ENCODE assay signal across 2 cellular contexts in genomic region chr10:35808344-35808743, GRCh38.
TF ChIP-seq lines count a peak whose summit lies in the region.

No MANE protein-coding gene starts in this region.

TF ChIP-seq in GM12878, 131 proteins besides CTCF, POLR2A, EP300 and RAD21 (continued from another document):
- TF ChIP-seq, protein P1, sequence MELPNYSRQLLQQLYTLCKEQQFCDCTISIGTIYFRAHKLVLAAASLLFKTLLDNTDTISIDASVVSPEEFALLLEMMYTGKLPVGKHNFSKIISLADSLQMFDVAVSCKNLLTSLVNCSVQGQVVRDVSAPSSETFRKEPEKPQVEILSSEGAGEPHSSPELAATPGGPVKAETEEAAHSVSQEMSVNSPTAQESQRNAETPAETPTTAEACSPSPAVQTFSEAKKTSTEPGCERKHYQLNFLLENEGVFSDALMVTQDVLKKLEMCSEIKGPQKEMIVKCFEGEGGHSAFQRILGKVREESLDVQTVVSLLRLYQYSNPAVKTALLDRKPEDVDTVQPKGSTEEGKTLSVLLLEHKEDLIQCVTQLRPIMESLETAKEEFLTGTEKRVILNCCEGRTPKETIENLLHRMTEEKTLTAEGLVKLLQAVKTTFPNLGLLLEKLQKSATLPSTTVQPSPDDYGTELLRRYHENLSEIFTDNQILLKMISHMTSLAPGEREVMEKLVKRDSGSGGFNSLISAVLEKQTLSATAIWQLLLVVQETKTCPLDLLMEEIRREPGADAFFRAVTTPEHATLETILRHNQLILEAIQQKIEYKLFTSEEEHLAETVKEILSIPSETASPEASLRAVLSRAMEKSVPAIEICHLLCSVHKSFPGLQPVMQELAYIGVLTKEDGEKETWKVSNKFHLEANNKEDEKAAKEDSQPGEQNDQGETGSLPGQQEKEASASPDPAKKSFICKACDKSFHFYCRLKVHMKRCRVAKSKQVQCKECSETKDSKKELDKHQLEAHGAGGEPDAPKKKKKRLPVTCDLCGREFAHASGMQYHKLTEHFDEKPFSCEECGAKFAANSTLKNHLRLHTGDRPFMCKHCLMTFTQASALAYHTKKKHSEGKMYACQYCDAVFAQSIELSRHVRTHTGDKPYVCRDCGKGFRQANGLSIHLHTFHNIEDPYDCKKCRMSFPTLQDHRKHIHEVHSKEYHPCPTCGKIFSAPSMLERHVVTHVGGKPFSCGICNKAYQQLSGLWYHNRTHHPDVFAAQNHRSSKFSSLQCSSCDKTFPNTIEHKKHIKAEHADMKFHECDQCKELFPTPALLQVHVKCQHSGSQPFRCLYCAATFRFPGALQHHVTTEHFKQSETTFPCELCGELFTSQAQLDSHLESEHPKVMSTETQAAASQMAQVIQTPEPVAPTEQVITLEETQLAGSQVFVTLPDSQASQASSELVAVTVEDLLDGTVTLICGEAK (IDR thresholded peaks at IDR 0.05; ENCODE audit: borderline replicate concordance), result peak; percentile 52; the same call in 1 of the 2 replicates

TF ChIP-seq in K562, 482 proteins besides CTCF, POLR2A, EP300 and RAD21:
- TF ChIP-seq, protein P1 (IDR thresholded peaks at IDR 0.05), result peak; percentile 63
- TF ChIP-seq, protein P1 (CRISPR knock-in tag; IDR thresholded peaks at IDR 0.05), result no peak
- TF ChIP-seq ZBTB12 (CRISPR knock-in tag; IDR thresholded peaks at IDR 0.05), result no peak
